Comparison of ENCODE assay signal across 8 cellular contexts in the genomic region with DNA sequence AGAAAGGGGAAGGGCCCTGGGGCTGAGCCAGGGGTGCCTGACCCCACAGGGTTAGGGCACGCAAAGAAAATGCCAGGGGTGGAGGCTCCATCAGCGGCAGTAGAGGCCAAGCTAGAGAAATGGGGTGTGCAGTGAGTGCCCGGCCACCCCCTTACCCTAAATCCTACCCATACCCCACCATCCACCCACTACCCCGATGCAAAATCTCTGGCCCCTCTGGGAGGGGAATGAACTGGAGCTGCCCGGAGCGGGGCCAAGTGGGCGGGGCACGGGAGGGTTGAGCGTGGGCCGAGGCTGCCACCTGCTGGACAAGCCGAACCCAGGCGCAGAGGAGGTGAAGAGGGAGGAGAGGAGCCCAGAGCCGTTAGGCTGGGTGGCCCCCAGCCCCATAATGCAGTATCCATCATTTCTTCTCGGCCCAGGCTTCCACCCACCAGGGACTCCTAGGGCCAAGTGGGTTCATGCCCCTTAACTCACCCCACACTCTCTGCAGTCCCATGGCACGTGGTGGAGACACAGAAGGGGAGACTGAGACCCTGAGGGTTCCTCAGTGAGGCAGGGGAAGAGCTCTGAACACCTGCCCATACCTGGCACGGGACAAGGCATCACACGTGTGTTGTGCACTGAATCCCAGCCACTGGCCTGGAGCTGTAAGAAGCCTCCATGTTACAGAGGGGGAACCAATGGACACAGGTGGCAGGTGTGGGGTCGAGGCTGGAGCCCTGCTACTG. TPM values are rescaled to one million over a fixed set of nuclear protein-coding genes. Genes with fewer than 3 reads are reported as not detected.
DNase-seq lines count a peak whose midpoint lies in the region; ATAC-seq, FAIRE-seq and TF ChIP-seq lines count a peak whose summit lies in the region.

No MANE protein-coding gene starts in this region.

- dilution Hi-C loops in IMR-90 (cut with HindIII; ENCODE audit: low sequenced_read_pairs, unreplicated experiment): no loop called here

- no peak overlapping the region for H3K4ac ChIP-seq in IMR-90 (ENCODE audit: low read depth, low read length)

- H2BK5ac ChIP-seq in IMR-90 (ENCODE audit: low read depth, low read length, poor library complexity, severe bottlenecking): no peak overlapping the region

- no peaks in the 10 kb centered on the region for H3K9me2 ChIP-seq in SK-N-SH

- peak; percentile 38 for DNase-seq in Caki2 (ENCODE audit: low read depth)
- DNase-seq in IMR-90: peak; percentile 27
- peak; percentile 95 for DNase-seq in SK-N-SH
- DNase-seq in activated naive CD4-positive, alpha-beta T cell treated with anti-CD3 and anti-CD28 coated beads, Interleukin-2, amount 10 ng/mL, durations not matched to agents 7 days and 5 days: peak; percentile 78
- peak; percentile 92 for DNase-seq in glutamatergic neuron
- peak; percentile 70 to 97 (median 86) for DNase-seq in posterior cingulate gyrus
- DNase-seq in urothelium cell line (ENCODE audit: low spot score): peak; percentile 85

- H4K20me1 ChIP-seq in IMR-90 (ENCODE audit: insufficient read depth, low read length) (peaks cover 5% of the 10 kb centered on the region), SK-N-SH (ENCODE audit: insufficient read depth) (no peaks in the 10 kb centered on the region)

- no peaks in the 10 kb centered on the region for H3K9me3 ChIP-seq in IMR-90 (ENCODE audit: control insufficient read depth, insufficient read depth, low read length)
- no peaks in the 10 kb centered on the region for H3K9me3 ChIP-seq in SK-N-SH

- H3K4me3 ChIP-seq in IMR-90 (ENCODE audit: insufficient read depth, low read depth, low read length) (no peak overlapping the region), SK-N-SH (ENCODE audit: low read depth in 2 of 2, low read length in 1 of 2) (no peak overlapping the region; a peak in 1 of 4 replicates)

- H3K9me3 Mint-ChIP-seq in activated naive CD4-positive, alpha-beta T cell treated with anti-CD3 and anti-CD28 coated beads, Interleukin-2, amount 10 ng/mL, durations not matched to agents 7 days and 5 days: no peaks in the 10 kb centered on the region
- H3K9me3 Mint-ChIP-seq in glutamatergic neuron (ENCODE audit: unreplicated experiment): peaks cover 3% of the 10 kb centered on the region

- 14% methylated on average over 1 of the region's 18 CpGs; no CpG with 5 or more reads in 1 of the 2 experiments for WGBS in IMR-90 (ENCODE audit: extremely low coverage in 2 of 2, insufficient read length in 1 of 2), 2 experiments
- 50% methylated on average over 4 of the region's 18 CpGs for WGBS in SK-N-SH (ENCODE audit: low lambda C conversion rate)

- no peak for TF ChIP-seq EP300 in SK-N-SH (IDR thresholded peaks at IDR 0.05; ENCODE audit: borderline replicate concordance in 1 of 2, low read depth in 1 of 2, low read length in 1 of 2)

- CTCF ChIA-PET in IMR-90 (lab: Yijun Ruan, JAX) (interaction anchor here (1.0 to 3.0 kb wide), 5 partner anchors 10 to 226 kb away, joined by 3 to 18 read pairs (median 4); no protein-coding TSS in a partner anchor), SK-N-SH (lab: Yijun Ruan, JAX) (interaction anchor here (0.6 to 8.9 kb wide), 76 partner anchors 9 to 583 kb away, joined by 3 to 289 read pairs (median 4); a partner anchor contains a TSS)
- CTCF ChIA-PET in activated naive CD4-positive, alpha-beta T cell treated with anti-CD3 and anti-CD28 coated beads, Interleukin-2, amount 10 ng/mL, durations not matched to agents 7 days and 5 days (lab: Charles Lee): interaction anchor here (0.6 to 5.5 kb wide), 8 partner anchors 13 to 280 kb away, joined by 3 to 30 read pairs (median 4); no protein-coding TSS in a partner anchor

- H3F3A ChIP-seq in SK-N-SH (replicated peaks; ENCODE audit: insufficient read depth): no peaks in the 10 kb centered on the region

- TF ChIP-seq POLR2A in IMR-90 (IDR thresholded peaks at IDR 0.05; ENCODE audit: low read depth, low read length): no peak

- no peak overlapping the region for H4K5ac ChIP-seq in IMR-90 (ENCODE audit: low read depth, low read length)

- H3K36me3 Mint-ChIP-seq in activated naive CD4-positive, alpha-beta T cell treated with anti-CD3 and anti-CD28 coated beads, Interleukin-2, amount 10 ng/mL, durations not matched to agents 7 days and 5 days: no peaks in the 10 kb centered on the region
- no peaks in the 10 kb centered on the region for H3K36me3 Mint-ChIP-seq in glutamatergic neuron (ENCODE audit: unreplicated experiment)

- TF ChIP-seq RAD21 in IMR-90 (IDR thresholded peaks at IDR 0.05; ENCODE audit: low read length) (peak; percentile 91), SK-N-SH (IDR thresholded peaks at IDR 0.05; ENCODE audit: low read length) (peak; percentile 94)

- peak overlapping the region; percentile 38 for H2AK9ac ChIP-seq in IMR-90 (replicated peaks; ENCODE audit: low read depth, low read length, poor library complexity)

- H2AFZ ChIP-seq in IMR-90 (replicated peaks; ENCODE audit: low read length, poor library complexity) (peak overlapping the region; percentile 44), SK-N-SH (ENCODE audit: low read depth) (no peak overlapping the region)

- H3K27ac ChIP-seq in IMR-90 (ENCODE audit: insufficient read depth, low read length) (no peak overlapping the region), SK-N-SH (ENCODE audit: low read depth in 2 of 2, low read length in 1 of 2) (no peak overlapping the region)

- TF ChIP-seq CTCF in IMR-90 (conservative IDR thresholded peaks at IDR 0.05; ENCODE audit: low read depth, low read length) (peak; percentile 86), SK-N-SH (IDR thresholded peaks at IDR 0.05) (peak; percentile 84), glutamatergic neuron (IDR thresholded peaks at IDR 0.05; ENCODE audit: partially characterized antibody, unreplicated experiment) (peak; percentile 88)

- H3K36me3 ChIP-seq in IMR-90 (ENCODE audit: control insufficient read depth, insufficient read depth, low read length): no peaks in the 10 kb centered on the region
- no peaks in the 10 kb centered on the region for H3K36me3 ChIP-seq in SK-N-SH (replicated peaks in 1 of 2; ENCODE audit: control insufficient read depth in 1 of 2, insufficient read depth in 2 of 2, low read length in 1 of 2)

- no peak overlapping the region for H2BK20ac ChIP-seq in IMR-90 (ENCODE audit: low read depth, low read length)

- no peak overlapping the region for H3K4me3 Mint-ChIP-seq in activated naive CD4-positive, alpha-beta T cell treated with anti-CD3 and anti-CD28 coated beads, Interleukin-2, amount 10 ng/mL, durations not matched to agents 7 days and 5 days
- H3K4me3 Mint-ChIP-seq in glutamatergic neuron (ENCODE audit: unreplicated experiment): no peak overlapping the region

- FAIRE-seq in urothelium cell line (lab: Jason Lieb, UNC): peak; percentile 85

- H3K4me1 ChIP-seq in IMR-90 (ENCODE audit: control insufficient read depth, insufficient read depth, low read length) (peaks cover 2% of the 10 kb centered on the region; the same call in 1 of the 2 replicates), SK-N-SH (ENCODE audit: control insufficient read depth in 1 of 2, insufficient read depth in 2 of 2, low read depth in 1 of 2, low read length in 1 of 2) (peaks cover 0 to 11% of the 10 kb centered on the region in 2 experiments; a peak in 1 of 4 replicates)

- intact Hi-C loops in IMR-90 (cut with micrococcal nuclease) (loop anchor here (1.0 to 10.0 kb wide), 2 partner anchors 222 to 537 kb away; no protein-coding TSS in a partner anchor), posterior cingulate gyrus (cut with DNase I) (loop anchor here (1.0 to 2.0 kb wide), 2 partner anchors 113 to 222 kb away; no protein-coding TSS in a partner anchor)

- in situ Hi-C loops in Caki2 (cut with HindIII; ENCODE audit: low pct_unique_long_range_greater_than_20kb, low sequenced_read_pairs) (no loop called here), IMR-90 (cut with MboI; ENCODE audit: low sequenced_read_pairs) (no loop called here)

- H3K4me2 ChIP-seq in IMR-90 (ENCODE audit: low read depth, low read length) (no peak overlapping the region), SK-N-SH (no peak overlapping the region)

- no peak overlapping the region for H4K91ac ChIP-seq in IMR-90 (ENCODE audit: insufficient read depth, low read depth, low read length)

- no peaks in the 10 kb centered on the region for H3K79me1 ChIP-seq in IMR-90 (ENCODE audit: low read depth in 1 of 2, low read length in 2 of 2)

- no peak overlapping the region for H3K14ac ChIP-seq in IMR-90 (replicated peaks; ENCODE audit: low read depth, low read length)

- no peak overlapping the region for H3K27ac Mint-ChIP-seq in activated naive CD4-positive, alpha-beta T cell treated with anti-CD3 and anti-CD28 coated beads, Interleukin-2, amount 10 ng/mL, durations not matched to agents 7 days and 5 days
- no peak overlapping the region for H3K27ac Mint-ChIP-seq in glutamatergic neuron (ENCODE audit: unreplicated experiment)

- no peak overlapping the region for H3K56ac ChIP-seq in IMR-90 (ENCODE audit: extremely low read depth, insufficient read depth, low read length)

- H3K18ac ChIP-seq in IMR-90 (ENCODE audit: low read depth, low read length): no peak overlapping the region

- POLR2A ChIA-PET in IMR-90 (lab: Charles Lee; ENCODE audit: unreplicated experiment): no interaction called here
- POLR2A ChIA-PET in SK-N-SH (lab: Yijun Ruan, JAX): interaction anchor here (1.3 kb wide), 1 partner anchor 114 kb away, joined by 3 read pairs; no protein-coding TSS in a partner anchor

- BruUV-seq in IMR-90 (replicated peaks; lab: Mats Ljungman, UMichigan): no TSS peak

- H3K9me1 ChIP-seq in IMR-90 (ENCODE audit: insufficient read depth, low read length): no peaks in the 10 kb centered on the region

- no peak overlapping the region for H2BK120ac ChIP-seq in IMR-90 (ENCODE audit: low read depth, low read length)

- H3K9ac ChIP-seq in IMR-90 (ENCODE audit: low read depth, low read length) (no peak overlapping the region), SK-N-SH (no peak overlapping the region)

- no peak overlapping the region for H3K23ac ChIP-seq in IMR-90 (ENCODE audit: low read depth, low read length)

- ATAC-seq in IMR-90 (ENCODE audit: low read depth) (peak; percentile 88), HG03565 (IDR thresholded peaks at IDR 0.05; ENCODE audit: unreplicated experiment) (no peak)

- no peak overlapping the region for H2BK15ac ChIP-seq in IMR-90 (ENCODE audit: low read depth, low read length)

- H3K27me3 ChIP-seq in IMR-90 (ENCODE audit: control insufficient read depth, insufficient read depth, low read length) (peaks cover 42% of the 10 kb centered on the region), SK-N-SH (ENCODE audit: insufficient read depth) (no peaks in the 10 kb centered on the region)

- no peaks in the 10 kb centered on the region for H3K79me2 ChIP-seq in SK-N-SH (ENCODE audit: insufficient read depth)

- no peaks in the 10 kb centered on the region for H3K4me1 Mint-ChIP-seq in activated naive CD4-positive, alpha-beta T cell treated with anti-CD3 and anti-CD28 coated beads, Interleukin-2, amount 10 ng/mL, durations not matched to agents 7 days and 5 days
- H3K4me1 Mint-ChIP-seq in glutamatergic neuron (ENCODE audit: low read depth, unreplicated experiment): peaks cover 10% of the 10 kb centered on the region

- no peak overlapping the region for H4K8ac ChIP-seq in IMR-90 (ENCODE audit: low read depth in 2 of 2, low read length in 2 of 2)

- H3K27me3 Mint-ChIP-seq in activated naive CD4-positive, alpha-beta T cell treated with anti-CD3 and anti-CD28 coated beads, Interleukin-2, amount 10 ng/mL, durations not matched to agents 7 days and 5 days: peaks cover 5% of the 10 kb centered on the region
- peaks cover 10% of the 10 kb centered on the region for H3K27me3 Mint-ChIP-seq in glutamatergic neuron (ENCODE audit: unreplicated experiment)

- 0 out of 2 replicates have a peak overlapping the region, but pooled peaks have one; percentile 18 for H2AK5ac ChIP-seq in IMR-90 (ENCODE audit: low read depth, low read length)

RNA-seq across cellular contexts. Expression of a gene that starts 1.4 kb away (rescaled TPM):
- not detected in 2 replicates for total RNA-seq in Caki2 (2014; rRNA removed; shearing (Covaris generic); ENCODE audit: low replicate concordance)
- not detected in 2 replicates for total RNA-seq in IMR-90 (2012; rRNA removed)
- not detected in 2 replicates for polyA plus RNA-seq in IMR-90 (2012; rRNA removed)
- polyA plus RNA-seq in IMR-90 (2012; cell fraction: cytosol; rRNA removed): not detected in 2 replicates
- not detected in 2 replicates for polyA plus RNA-seq in IMR-90 (2012; cell fraction: nucleus; rRNA removed; ENCODE audit: low replicate concordance)
- polyA plus RNA-seq in SK-N-SH (2012; rRNA removed): not detected in 2 replicates
- polyA plus RNA-seq in SK-N-SH (2012; cell fraction: cytosol; rRNA removed): not detected in 2 replicates
- not detected in 2 replicates for polyA plus RNA-seq in SK-N-SH (2012; cell fraction: nucleus; rRNA removed)
- total RNA-seq in glutamatergic neuron (ENCODE audit: unreplicated experiment): not detected

RNA-seq across cellular contexts. Expression of a gene that starts 5.6 kb away (rescaled TPM):
- not detected in 2 replicates for total RNA-seq in Caki2 (2014; rRNA removed; shearing (Covaris generic); ENCODE audit: low replicate concordance)
- total RNA-seq in IMR-90 (2012; rRNA removed) (not detected in 2 replicates), glutamatergic neuron (ENCODE audit: unreplicated experiment) (not detected)
- polyA plus RNA-seq in IMR-90 (2012; rRNA removed) (not detected in 2 replicates), SK-N-SH (2012; rRNA removed) (not detected in 2 replicates)
- not detected in 2 replicates for polyA plus RNA-seq in IMR-90 (2012; cell fraction: cytosol; rRNA removed)
- not detected in 2 replicates for polyA plus RNA-seq in IMR-90 (2012; cell fraction: nucleus; rRNA removed; ENCODE audit: low replicate concordance)
- not detected in 2 replicates for polyA plus RNA-seq in SK-N-SH (2012; cell fraction: cytosol; rRNA removed)
- not detected in 2 replicates for polyA plus RNA-seq in SK-N-SH (2012; cell fraction: nucleus; rRNA removed)

RNA-seq across cellular contexts. Expression of a gene that starts 11.0 kb away (rescaled TPM):
- not detected in 2 replicates for total RNA-seq in Caki2 (2014; rRNA removed; shearing (Covaris generic); ENCODE audit: low replicate concordance)
- total RNA-seq in IMR-90 (2012; rRNA removed): not detected in 2 replicates
- not detected in 2 replicates for polyA plus RNA-seq in IMR-90 (2012; rRNA removed)
- not detected in 2 replicates for polyA plus RNA-seq in IMR-90 (2012; cell fraction: cytosol; rRNA removed)
- polyA plus RNA-seq in IMR-90 (2012; cell fraction: nucleus; rRNA removed; ENCODE audit: low replicate concordance): not detected in 2 replicates
- not detected in 2 replicates for polyA plus RNA-seq in SK-N-SH (2012; rRNA removed)
- not detected in 2 replicates for polyA plus RNA-seq in SK-N-SH (2012; cell fraction: cytosol; rRNA removed)
- not detected in 2 replicates for polyA plus RNA-seq in SK-N-SH (2012; cell fraction: nucleus; rRNA removed)
- not detected for total RNA-seq in glutamatergic neuron (ENCODE audit: unreplicated experiment)

Comparison
In these comparisons a context has a peak if more than half of its experiments do, and no peak if none do; other contexts are left out.
1. DNase-seq: peak in every context shown above with its lines; median percentile 95 in SK-N-SH; 92 in glutamatergic neuron; 86 in posterior cingulate gyrus; 85 in urothelium cell line; 78 in activated naive CD4-positive, alpha-beta T cell treated with anti-CD3 and anti-CD28 coated beads, Interleukin-2, amount 10 ng/mL, durations not matched to agents 7 days and 5 days; 38 in Caki2; 27 in IMR-90.